In the genomic region with DNA sequence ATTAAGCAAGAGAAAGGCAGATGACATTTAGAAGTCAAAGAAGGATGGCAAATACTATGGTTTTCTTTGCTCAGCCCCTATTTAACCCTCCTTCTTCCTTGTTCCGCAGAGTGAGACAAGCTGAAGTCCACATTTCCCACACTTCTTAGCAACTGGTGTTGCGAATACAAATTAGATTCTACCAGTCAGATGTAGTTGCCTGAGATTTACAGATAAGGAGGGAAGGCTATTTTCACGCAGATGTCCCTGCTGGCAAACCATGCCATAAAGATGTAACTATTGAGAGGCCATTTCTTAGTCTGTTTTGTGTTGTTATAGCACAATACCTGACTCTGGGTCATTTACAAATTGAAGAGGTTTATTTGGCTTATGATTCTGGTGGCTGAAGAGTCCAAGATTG, we compare ENCODE assay signal across 24 cellular contexts.
"Had no signal": no experiment of that assay in that cellular context is flagged by ENCODE, and none has a peak within 500 bp of the region (broad histone marks: within the 10 kb centered on the region; RNA-seq: fewer than 3 reads in every experiment).

No MANE protein-coding gene starts in this region.

- H3K4me3 ChIP-seq: cardiac muscle cell, MG63, SK-N-MC had no signal

- H3K4me3 Mint-ChIP-seq: activated B cell treated with CpG ODN at 0.5 μM for 24 hours; activated CD4-positive, alpha-beta T cell treated with anti-CD3 and anti-CD28 coated beads, Interleukin-2, amount 10 ng/mL, durations not matched to agents 24 days and 14 days; activated naive CD8-positive, alpha-beta T cell treated with anti-CD3 and anti-CD28 coated beads, Interleukin-2, amount 50 U/mL, for 24 hours; activated T-cell treated with anti-CD3 and anti-CD28 coated beads, Interleukin-2, amount 50 U/mL, for 4 hours had no signal

- H3K36me3 Mint-ChIP-seq: activated naive CD4-positive, alpha-beta T cell treated with anti-CD3 and anti-CD28 coated beads, Interleukin-2, amount 50 U/mL, for 72 hours had no signal

- H3K4me1 Mint-ChIP-seq: activated B cell treated with CpG ODN at 0.5 μM for 24 hours; activated CD4-positive, alpha-beta T cell treated with anti-CD3 and anti-CD28 coated beads, Interleukin-2, amount 10 ng/mL, durations not matched to agents 24 days and 14 days; activated naive CD8-positive, alpha-beta T cell treated with anti-CD3 and anti-CD28 coated beads, Interleukin-2, amount 50 U/mL, for 24 hours had no signal

- H3K27ac ChIP-seq: brain microvascular endothelial cell, cardiac muscle cell had no signal

- H3K27ac Mint-ChIP-seq: activated B cell treated with CpG ODN at 0.5 μM for 24 hours; activated CD4-positive, alpha-beta T cell treated with anti-CD3 and anti-CD28 coated beads, Interleukin-2, amount 10 ng/mL, durations not matched to agents 24 days and 14 days; activated naive CD4-positive, alpha-beta T cell treated with anti-CD3 and anti-CD28 coated beads, Interleukin-2, amount 50 U/mL, for 72 hours; activated naive CD8-positive, alpha-beta T cell treated with anti-CD3 and anti-CD28 coated beads, Interleukin-2, amount 50 U/mL, for 24 hours had no signal

- H3K9me3 Mint-ChIP-seq: activated B cell treated with CpG ODN at 0.5 μM for 24 hours; activated CD4-positive, alpha-beta T cell treated with anti-CD3 and anti-CD28 coated beads, Interleukin-2, amount 10 ng/mL, durations not matched to agents 24 days and 14 days; activated naive CD8-positive, alpha-beta T cell treated with anti-CD3 and anti-CD28 coated beads, Interleukin-2, amount 50 U/mL, for 24 hours had no signal

- H3K27me3 Mint-ChIP-seq: activated CD4-positive, alpha-beta T cell treated with anti-CD3 and anti-CD28 coated beads, Interleukin-2, amount 10 ng/mL, durations not matched to agents 24 days and 14 days; activated naive CD8-positive, alpha-beta T cell treated with anti-CD3 and anti-CD28 coated beads, Interleukin-2, amount 50 U/mL, for 24 hours had no signal

- H3K36me3 ChIP-seq: brain microvascular endothelial cell, cardiac muscle cell, MG63 had no signal

- DNase-seq: activated B cell treated with CpG ODN at 0.5 μM for 24 hours; activated CD4-positive, alpha-beta T cell treated with anti-CD3 and anti-CD28 coated beads for 1 hour; activated CD4-positive, alpha-beta T cell treated with anti-CD3 and anti-CD28 coated beads, Interleukin-2, amount 10 ng/mL, durations not matched to agents 24 days and 14 days; activated CD4-positive, alpha-beta T cell treated with anti-CD3 and anti-CD28 coated beads, Interleukin-2, amount 50 U/mL, for 48 hours; activated effector memory CD4-positive, alpha-beta T cell treated with anti-CD3 and anti-CD28 coated beads, Interleukin-2, amount 50 U/mL, for 16 hours; activated naive CD4-positive, alpha-beta T cell treated with Interleukin-2 at 50 U/mL for 16 hours; activated naive CD8-positive, alpha-beta T cell treated with anti-CD3 and anti-CD28 coated beads, Interleukin-2, amount 50 U/mL, for 24 hours; activated T-cell treated with anti-CD3 and anti-CD28 coated beads, Interleukin-2, amount 50 U/mL, for 4 hours; brain microvascular endothelial cell; MG63; NCI-H1092 treated with DMSO at 0.1 percent for 48 hours; NCI-H1417 treated with DMSO at 0.1 percent for 48 hours; NCI-H1694; NCI-H2029; NCI-H2171 treated with DMSO at 0.1 percent for 48 hours; NCI-H226; NCI-H526; NCI-H82; SIG-M5; SW 1271; T-helper 9 cell had no signal

- H3K27me3 ChIP-seq: brain microvascular endothelial cell, cardiac muscle cell, MG63 had no signal
